Comparison of ENCODE assay signal across 27 cellular contexts in genomic region chr6:126123226-126123625, GRCh38.
DNase-seq lines count a peak whose midpoint lies in the region; ATAC-seq and TF ChIP-seq lines count a peak whose summit lies in the region.
"Had no signal": no experiment of that assay in that cellular context is flagged by ENCODE, and none has a peak within 500 bp of the region (broad histone marks: within the 10 kb centered on the region; RNA-seq: fewer than 3 reads in every experiment).

No MANE protein-coding gene starts in this region.

- H3K36me3 ChIP-seq in mesendoderm (ENCODE audit: control insufficient read depth, insufficient read depth, low read length) = no peaks in the 10 kb centered on the region
- H3K36me3 ChIP-seq: BLaER1, prostate gland, uterus had no signal

- H3K27ac ChIP-seq in mesendoderm (ENCODE audit: low read depth, low read length) = no peak overlapping the region
- H3K27ac ChIP-seq: BLaER1, body of pancreas, prostate gland, uterus had no signal

- no peak overlapping the region for H3K56ac ChIP-seq in mesendoderm (ENCODE audit: low read length)

- H3K79me2 ChIP-seq in mesendoderm (ENCODE audit: control insufficient read depth, insufficient read depth, low read length) = no peaks in the 10 kb centered on the region

- no peak for ATAC-seq in HG02938 (IDR thresholded peaks at IDR 0.05; ENCODE audit: unreplicated experiment)
- ATAC-seq: activated CD4-positive, CD25-positive, alpha-beta regulatory T cell treated with anti-CD3 and anti-CD28 coated beads, Interleukin-2, amount 50 U/mL, for 24 hours; activated CD8-positive, alpha-beta T cell treated with anti-CD3 and anti-CD28 coated beads, Interleukin-2, amount 10 ng/mL, durations not matched to agents 7 days and 5 days; body of pancreas; esophagus mucosa; stimulated activated effector memory CD8-positive, alpha-beta T cell treated with anti-CD3 and anti-CD28 coated beads, Interleukin-12 subunit alpha, Interleukin-12 subunit beta, amount 100 ng/mL, for 72 hours had no signal

- H3K4ac ChIP-seq in mesendoderm (ENCODE audit: low read depth, low read length) = no peak overlapping the region

- H4K8ac ChIP-seq in mesendoderm (ENCODE audit: low read depth, low read length) = no peak overlapping the region

- H4K5ac ChIP-seq in mesendoderm (ENCODE audit: low read length) = no peak overlapping the region

- no peak overlapping the region for H3K9ac ChIP-seq in mesendoderm (ENCODE audit: low read length)
- H3K9ac ChIP-seq: BLaER1 had no signal

- no peak overlapping the region for H2BK15ac ChIP-seq in mesendoderm (replicated peaks; ENCODE audit: low read depth)

- no peak overlapping the region for H2BK120ac ChIP-seq in mesendoderm (ENCODE audit: low read depth, low read length)

- peak; percentile 20 for TF ChIP-seq POLR2A in erythroblast (IDR thresholded peaks at IDR 0.05; ENCODE audit: low read length)

- H3K4me2 ChIP-seq in mesendoderm (ENCODE audit: low read length) = no peak overlapping the region
- H3K4me2 ChIP-seq: BLaER1 had no signal

- no peak overlapping the region for H3K18ac ChIP-seq in mesendoderm (ENCODE audit: low read length)

- peak; percentile 81 for DNase-seq in CMK (ENCODE audit: low read depth)
- peak; percentile 52 for DNase-seq in SK-N-DZ (ENCODE audit: low spot score)
- peak; percentile 66 to 89 for DNase-seq in erythroblast (lab: John Stamatoyannopoulos, UW)
- peak; percentile 93 for DNase-seq in mesendoderm
- no peak for DNase-seq in activated gamma-delta T cell (lab: John Stamatoyannopoulos, UW)
- no peak for DNase-seq in NCI-H1105 treated with DMSO at 0.1 percent for 48 hours (lab: John Stamatoyannopoulos, UW)
- no peak for DNase-seq in Kasumi-1 (lab: John Stamatoyannopoulos, UW)
- DNase-seq: activated CD8-positive, alpha-beta T cell treated with anti-CD3 and anti-CD28 coated beads, Interleukin-2, amount 10 ng/mL, durations not matched to agents 7 days and 5 days; activated effector memory CD4-positive, alpha-beta T cell treated with Interleukin-2 at 50 U/mL for 16 hours; activated naive CD8-positive, alpha-beta T cell treated with anti-CD3 and anti-CD28 coated beads, Interleukin-2, amount 10 ng/mL, durations not matched to agents 7 days and 5 days; activated T-cell treated with anti-CD3 and anti-CD28 coated beads for 4 hours; COR-L47; DMS79; effector CD8-positive, alpha-beta T cell; hippocampal formation; NCI-H1694 treated with DMSO at 0.1 percent for 48 hours; SW 1271; T1000; uterus had no signal

- H3K23ac ChIP-seq in mesendoderm (ENCODE audit: low read length) = no peak overlapping the region

- no peaks in the 10 kb centered on the region for H3K27me3 ChIP-seq in mesendoderm (ENCODE audit: insufficient read depth, low read length, poor library complexity)
- H3K27me3 ChIP-seq: BLaER1, body of pancreas, uterus had no signal

- no peak overlapping the region for H2AK5ac ChIP-seq in mesendoderm (ENCODE audit: low read length)

- no CpG with 5 or more reads among the region's 4 CpGs for WGBS in mesendoderm (ENCODE audit: extremely low coverage, insufficient coverage, low lambda C conversion rate)

- no peak overlapping the region for H3K4me3 ChIP-seq in mesendoderm (ENCODE audit: low read length)
- H3K4me3 ChIP-seq: BLaER1, body of pancreas, lung, prostate gland, uterus had no signal

- H2BK5ac ChIP-seq in mesendoderm (ENCODE audit: low read length) = no peak overlapping the region

- H3K4me1 ChIP-seq in mesendoderm (ENCODE audit: control insufficient read depth, low read depth, low read length) = peaks cover 4% of the 10 kb centered on the region
- H3K4me1 ChIP-seq: BLaER1, body of pancreas, prostate gland had no signal

- no peaks in the 10 kb centered on the region for H3K79me1 ChIP-seq in mesendoderm (ENCODE audit: low read length)

Comparison
In these comparisons a context has a peak if more than half of its experiments do, and no peak if none do; other contexts are left out.
1. DNase-seq: peak in CMK (single experiment), SK-N-DZ (single experiment), erythroblast (2 of 2) and mesendoderm (single experiment); none in activated gamma-delta T cell (single experiment), NCI-H1105 treated with DMSO at 0.1 percent for 48 hours (single experiment) and Kasumi-1 (0 of 2).